1 cellular context compared by ENCODE assay signal in genomic region chr10:63103971-63104409, GRCh38.
TF ChIP-seq lines count a peak whose summit lies in the region.

No MANE protein-coding gene starts in this region.

TF ChIP-seq in WTC11, 78 proteins besides CTCF, POLR2A, EP300 and RAD21 (continued from another document):
- TF ChIP-seq ZNF281 (CRISPR knock-in tag; IDR thresholded peaks at IDR 0.05) (no peak), ATF3 (CRISPR knock-in tag; conservative IDR thresholded peaks at IDR 0.05) (no peak)
TF ChIP-seq in WTC11: peak in this region for 1.
